23 cellular contexts compared by ENCODE assay signal in genomic region chr10:128922172-128922571, GRCh38.
A peak's percentile ranks its signal among the peaks of the same experiment; 100 is the strongest.
DNase-seq lines count a peak whose midpoint lies in the region; ATAC-seq and TF ChIP-seq lines count a peak whose summit lies in the region.
"Had no signal": no experiment of that assay in that cellular context is flagged by ENCODE, and none has a peak within 500 bp of the region (broad histone marks: within the 10 kb centered on the region; RNA-seq: fewer than 3 reads in every experiment).

No MANE protein-coding gene starts in this region.

- ATAC-seq in psoas muscle, result peak; percentile 53 to 86 (median 82)
- ATAC-seq: CD8-positive, alpha-beta T cell had no signal

- H3K27me3 ChIP-seq in Loucy (ENCODE audit: insufficient read depth, low read length, poor library complexity, severe bottlenecking) (no peaks in the 10 kb centered on the region), psoas muscle (ENCODE audit: insufficient read depth in 3 of 3, low read length in 2 of 3) (peaks cover 0 to 13% (median 0%) of the 10 kb centered on the region in 3 donors), A673 (replicated peaks; ENCODE audit: insufficient read depth, low read depth, low read length, poor library complexity) (no peaks in the 10 kb centered on the region)

- 18 to 31% (median 28%) methylated on average over 2 of the region's 2 CpGs for WGBS in psoas muscle, 3 donors

- H2AFZ ChIP-seq in Loucy (ENCODE audit: low read length), result no peak overlapping the region
- H2AFZ ChIP-seq: GM23248 had no signal

- peak overlapping the region; percentile 31 for H3K4me2 ChIP-seq in Loucy (ENCODE audit: low read depth, low read length, poor library complexity, severe bottlenecking)

- H3K4me1 ChIP-seq in Loucy (ENCODE audit: insufficient read depth, low read length, poor library complexity, severe bottlenecking) (peaks cover 15% of the 10 kb centered on the region), psoas muscle (no peaks in the 10 kb centered on the region), A673 (ENCODE audit: insufficient read depth, low read length, poor library complexity, severe bottlenecking) (no peaks in the 10 kb centered on the region)

- no peaks in the 10 kb centered on the region for H3K36me3 ChIP-seq in Loucy (ENCODE audit: insufficient read depth, low read length)
- H3K36me3 ChIP-seq in psoas muscle (ENCODE audit: insufficient read depth in 1 of 2, low read depth in 1 of 2), result no peaks in the 10 kb centered on the region
- no peaks in the 10 kb centered on the region for H3K36me3 ChIP-seq in A673 (ENCODE audit: insufficient read depth, low read length, poor library complexity, severe bottlenecking)

- BruUV-seq in A673 (replicated peaks; lab: Mats Ljungman, UMichigan), result no TSS peak

- H3K27ac ChIP-seq in psoas muscle (no peak overlapping the region), A673 (ENCODE audit: low read depth, low read length, poor library complexity, severe bottlenecking) (no peak overlapping the region)
- H3K27ac ChIP-seq: GM23248 had no signal

- H3K79me2 ChIP-seq in Loucy (ENCODE audit: insufficient read depth, low read length), result no peaks in the 10 kb centered on the region

- H3K9me2 ChIP-seq in Loucy (replicated peaks; ENCODE audit: low read depth, low read length), result no peaks in the 10 kb centered on the region

- TF ChIP-seq CTCF in Loucy (conservative IDR thresholded peaks at IDR 0.05; ENCODE audit: low read length) (no peak), psoas muscle (IDR thresholded peaks at IDR 0.05) (no peak), A673 (conservative IDR thresholded peaks at IDR 0.05; ENCODE audit: low read depth, low read length) (no peak)

- H3K4me3 ChIP-seq in Loucy (ENCODE audit: low read length, poor library complexity, severe bottlenecking) (no peak overlapping the region), psoas muscle (no peak overlapping the region), A673 (ENCODE audit: low read depth, low read length, poor library complexity, severe bottlenecking) (no peak overlapping the region)
- H3K4me3 ChIP-seq: GM23248 had no signal

- DNase-seq in NCI-H2171 treated with DMSO at 0.1 percent for 48 hours (lab: John Stamatoyannopoulos, UW) (peak; percentile 7), NCI-H2171 (lab: John Stamatoyannopoulos, UW) (no peak), fibroblast of the conjunctiva (ENCODE audit: low read depth) (peak; percentile 14), psoas muscle (peak; percentile 70 to 79), kidney tubule cell (ENCODE audit: low spot score) (no peak), A673 (ENCODE audit: low spot score) (no peak), iPS-NIHi7 (ENCODE audit: extremely low spot score) (no peak)
- DNase-seq: 8988T; AML-193; C1 segment of cervical spinal cord; CD8-positive, alpha-beta T cell; DMS53; GDM1; GM23248; H9; HFFc6; KG1; NCI-H1105 treated with DMSO at 0.1 percent for 48 hours; NCI-H2029 treated with DMSO at 0.1 percent for 48 hours; NCI-H524 treated with DMSO at 0.1 percent for 48 hours; NCI-H82; SHP77 had no signal

- CTCF ChIA-PET in A673 (lab: Charles Lee), result no interaction called here

- POLR2A ChIA-PET in A673 (lab: Charles Lee; ENCODE audit: low non-redundant PET), result no interaction called here

- no peaks in the 10 kb centered on the region for H4K20me1 ChIP-seq in Loucy (ENCODE audit: insufficient read depth, low read length, poor library complexity, severe bottlenecking)

- H3F3A ChIP-seq in Loucy (ENCODE audit: low read depth), result no peaks in the 10 kb centered on the region

- intact Hi-C loops in psoas muscle (cut with DNase I), result no loop called here
- intact Hi-C loops in A673 (cut with micrococcal nuclease; ENCODE audit: unreplicated experiment), result no loop called here

- H3K9me3 ChIP-seq in Loucy (ENCODE audit: insufficient read depth, low read depth, low read length) (no peaks in the 10 kb centered on the region), psoas muscle (no peaks in the 10 kb centered on the region), A673 (ENCODE audit: low read depth, low read length, poor library complexity, severe bottlenecking) (no peaks in the 10 kb centered on the region)

- no peak overlapping the region for H3K9ac ChIP-seq in Loucy (ENCODE audit: low read depth, low read length, poor library complexity, severe bottlenecking)
- H3K9ac ChIP-seq: GM23248 had no signal

Comparison
In these comparisons a context has a peak if more than half of its experiments do, and no peak if none do; other contexts are left out.
1. DNase-seq: peak in NCI-H2171 treated with DMSO at 0.1 percent for 48 hours (single experiment), fibroblast of the conjunctiva (single experiment) and psoas muscle (2 of 2); none in NCI-H2171 (single experiment), kidney tubule cell (single experiment), A673 (single experiment) and iPS-NIHi7 (single experiment).